In the genomic region with DNA sequence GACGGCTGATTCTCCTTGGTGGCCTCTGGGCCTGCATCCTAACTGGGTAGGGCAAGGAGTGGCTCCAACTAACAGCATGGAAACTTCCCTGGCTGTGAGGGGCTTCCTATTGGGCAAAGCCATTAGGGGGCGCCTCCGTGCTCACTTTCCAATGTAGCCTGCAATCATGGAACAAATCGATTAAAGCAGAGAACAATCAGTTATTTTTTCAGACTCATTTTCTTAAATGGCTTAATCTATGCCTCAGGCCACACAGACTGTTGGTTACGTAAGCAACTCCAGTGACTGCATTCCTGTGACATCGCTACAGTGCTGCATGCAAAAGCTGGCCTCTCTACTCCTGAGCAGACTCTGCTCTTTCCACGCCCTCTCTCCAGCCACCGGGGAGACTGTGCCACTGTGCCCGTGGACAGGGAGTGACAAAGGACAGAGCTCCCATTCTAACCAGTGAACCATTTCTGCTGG, we compare ENCODE assay signal across 9 cellular contexts.
DNase-seq lines count a peak whose midpoint lies in the region; ATAC-seq, FAIRE-seq and TF ChIP-seq lines count a peak whose summit lies in the region.
"Had no signal": no experiment of that assay in that cellular context is flagged by ENCODE, and none has a peak within 500 bp of the region (broad histone marks: within the 10 kb centered on the region; RNA-seq: fewer than 3 reads in every experiment).

No MANE protein-coding gene starts in this region.

- H3K27me3 ChIP-seq in BE2C (no peaks in the 10 kb centered on the region), bronchial epithelial cell (ENCODE audit: control insufficient read depth, insufficient read depth, low read length) (no peaks in the 10 kb centered on the region), layer of hippocampus (ENCODE audit: control insufficient read depth, insufficient read depth, low read length) (no peaks in the 10 kb centered on the region)

- TF ChIP-seq CTCF in BE2C (IDR thresholded peaks at IDR 0.05; ENCODE audit: low read depth, low read length) = peak; percentile 54
- TF ChIP-seq CTCF in HFF-Myc (IDR thresholded peaks at IDR 0.05; ENCODE audit: low read depth, low read length, missing control alignments) = peak; percentile 27
- TF ChIP-seq CTCF in bronchial epithelial cell (IDR thresholded peaks at IDR 0.05; ENCODE audit: insufficient read depth, low read length, severe bottlenecking) = no peak

- H3K4me1 ChIP-seq in BE2C = no peaks in the 10 kb centered on the region

- DNase-seq in BE2C (peak; percentile 31), HFF-Myc (ENCODE audit: extremely low read depth, low read depth) (no peak), bronchial epithelial cell (ENCODE audit: low read depth) (peak; percentile 36), sciatic nerve (ENCODE audit: low spot score) (no peak), NCI-H1092 (lab: John Stamatoyannopoulos, UW) (no peak), NCI-H2107 (lab: John Stamatoyannopoulos, UW) (no peak)
- no peak for DNase-seq in stimulated activated CD4-positive, alpha-beta T cell treated with anti-CD3 and anti-CD28 coated beads, Interleukin-4, amount 100 ng/mL, for 1 hour
- DNase-seq: natural killer cell had no signal

- peak overlapping the region; percentile 3 for H3K27ac ChIP-seq in layer of hippocampus (ENCODE audit: low read depth, low read length)

- H3K4me3 ChIP-seq in BE2C (ENCODE audit: low read depth, low read length) = no peak overlapping the region
- H3K4me3 ChIP-seq in HFF-Myc (replicated peaks; ENCODE audit: low read depth, low read length) = no peak overlapping the region
- no peak overlapping the region for H3K4me3 ChIP-seq in bronchial epithelial cell (ENCODE audit: low read depth, low read length)

- H3K9me3 ChIP-seq in BE2C = no peaks in the 10 kb centered on the region

- intact Hi-C loops in sciatic nerve (cut with DNase I) = loop anchor here (10.0 kb wide), 1 partner anchor 49 kb away; no protein-coding TSS in a partner anchor

- H3K36me3 ChIP-seq in BE2C (no peaks in the 10 kb centered on the region), bronchial epithelial cell (ENCODE audit: control insufficient read depth, insufficient read depth, low read length) (no peaks in the 10 kb centered on the region)

- no peak for ATAC-seq in sciatic nerve

- no peak for FAIRE-seq in bronchial epithelial cell (lab: Jason Lieb, UNC)

Comparison
In these comparisons a context has a peak if more than half of its experiments do, and no peak if none do; other contexts are left out.
1. DNase-seq: peak in BE2C (single experiment) and bronchial epithelial cell (single experiment); none in HFF-Myc (single experiment), stimulated activated CD4-positive, alpha-beta T cell treated with anti-CD3 and anti-CD28 coated beads, Interleukin-4, amount 100 ng/mL, for 1 hour (single experiment), sciatic nerve (single experiment), NCI-H1092 (single experiment) and NCI-H2107 (single experiment).